Comparison of ENCODE assay signal across 1 cellular context in the genomic region with DNA sequence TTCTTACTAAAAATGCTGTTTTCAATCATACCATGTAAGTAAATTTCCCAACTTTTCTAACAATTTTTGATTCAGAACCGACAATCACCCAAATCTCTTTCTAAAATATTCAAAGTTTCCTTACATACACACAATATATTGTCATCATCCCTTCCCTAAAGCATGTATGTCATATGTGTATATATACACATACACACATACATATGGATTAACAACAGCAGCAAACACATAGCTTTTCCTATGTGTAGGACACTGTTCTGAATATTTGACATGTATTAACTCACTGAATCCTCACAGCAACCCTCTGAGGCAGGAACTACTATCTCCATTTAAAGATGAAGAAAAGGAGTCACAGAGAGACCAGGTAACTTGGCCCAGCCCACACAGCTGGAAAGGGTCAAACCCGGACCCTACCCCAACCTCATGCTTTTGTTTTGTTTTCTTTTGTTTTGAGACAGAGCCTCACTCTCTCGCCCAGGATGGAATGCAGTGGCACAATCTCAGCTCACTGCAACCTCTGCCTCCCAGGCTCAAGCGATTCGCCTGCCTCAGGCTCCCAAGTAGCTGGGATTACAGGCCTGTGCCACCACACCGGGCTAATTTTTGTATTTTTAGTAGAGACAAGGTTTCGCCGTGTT.
TF ChIP-seq lines count a peak whose summit lies in the region.

No MANE protein-coding gene starts in this region.

TF ChIP-seq in H1, 55 proteins besides CTCF, POLR2A, EP300 and RAD21:
- TF ChIP-seq, protein P1, sequence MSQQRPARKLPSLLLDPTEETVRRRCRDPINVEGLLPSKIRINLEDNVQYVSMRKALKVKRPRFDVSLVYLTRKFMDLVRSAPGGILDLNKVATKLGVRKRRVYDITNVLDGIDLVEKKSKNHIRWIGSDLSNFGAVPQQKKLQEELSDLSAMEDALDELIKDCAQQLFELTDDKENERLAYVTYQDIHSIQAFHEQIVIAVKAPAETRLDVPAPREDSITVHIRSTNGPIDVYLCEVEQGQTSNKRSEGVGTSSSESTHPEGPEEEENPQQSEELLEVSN (IDR thresholded peaks at IDR 0.05), result 0 out of 2 replicates have a peak, but pooled peaks have one; percentile 8
- TF ChIP-seq, protein P2, sequence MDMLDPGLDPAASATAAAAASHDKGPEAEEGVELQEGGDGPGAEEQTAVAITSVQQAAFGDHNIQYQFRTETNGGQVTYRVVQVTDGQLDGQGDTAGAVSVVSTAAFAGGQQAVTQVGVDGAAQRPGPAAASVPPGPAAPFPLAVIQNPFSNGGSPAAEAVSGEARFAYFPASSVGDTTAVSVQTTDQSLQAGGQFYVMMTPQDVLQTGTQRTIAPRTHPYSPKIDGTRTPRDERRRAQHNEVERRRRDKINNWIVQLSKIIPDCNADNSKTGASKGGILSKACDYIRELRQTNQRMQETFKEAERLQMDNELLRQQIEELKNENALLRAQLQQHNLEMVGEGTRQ (IDR thresholded peaks at IDR 0.05; ENCODE audit: low read length), result no peak
- TF ChIP-seq TAF7 (optimal IDR thresholded peaks at IDR 0.05; ENCODE audit: borderline replicate concordance, low read depth, low read length) (no peak), TAF1 (IDR thresholded peaks at IDR 0.05; ENCODE audit: low read depth, low read length) (no peak), POU5F1 (IDR thresholded peaks at IDR 0.05; ENCODE audit: low read depth, low read length) (no peak), RXRA (IDR thresholded peaks at IDR 0.05; ENCODE audit: insufficient read depth, low read depth, low read length) (no peak), HDAC6 (IDR thresholded peaks at IDR 0.05; ENCODE audit: low read depth, low read length) (no peak), TEAD4 (IDR thresholded peaks at IDR 0.05; ENCODE audit: low read depth, low read length) (0 out of 2 replicates have a peak, but pooled peaks have one; percentile 1), PHF8 (conservative IDR thresholded peaks at IDR 0.05; ENCODE audit: low read depth, low read length) (no peak), SUZ12 (IDR thresholded peaks at IDR 0.05; ENCODE audit: low read length) (no peak), SP4 (IDR thresholded peaks at IDR 0.05; ENCODE audit: low read length) (no peak), RBBP5 (IDR thresholded peaks at IDR 0.05; ENCODE audit: borderline replicate concordance, low read depth, low read length) (no peak), CREB1 (IDR thresholded peaks at IDR 0.05) (no peak), RNF2 (IDR thresholded peaks at IDR 0.05; ENCODE audit: borderline replicate concordance, low read depth, low read length, missing control alignments, poor library complexity, severe bottlenecking) (no peak)
- TF ChIP-seq, protein P3, sequence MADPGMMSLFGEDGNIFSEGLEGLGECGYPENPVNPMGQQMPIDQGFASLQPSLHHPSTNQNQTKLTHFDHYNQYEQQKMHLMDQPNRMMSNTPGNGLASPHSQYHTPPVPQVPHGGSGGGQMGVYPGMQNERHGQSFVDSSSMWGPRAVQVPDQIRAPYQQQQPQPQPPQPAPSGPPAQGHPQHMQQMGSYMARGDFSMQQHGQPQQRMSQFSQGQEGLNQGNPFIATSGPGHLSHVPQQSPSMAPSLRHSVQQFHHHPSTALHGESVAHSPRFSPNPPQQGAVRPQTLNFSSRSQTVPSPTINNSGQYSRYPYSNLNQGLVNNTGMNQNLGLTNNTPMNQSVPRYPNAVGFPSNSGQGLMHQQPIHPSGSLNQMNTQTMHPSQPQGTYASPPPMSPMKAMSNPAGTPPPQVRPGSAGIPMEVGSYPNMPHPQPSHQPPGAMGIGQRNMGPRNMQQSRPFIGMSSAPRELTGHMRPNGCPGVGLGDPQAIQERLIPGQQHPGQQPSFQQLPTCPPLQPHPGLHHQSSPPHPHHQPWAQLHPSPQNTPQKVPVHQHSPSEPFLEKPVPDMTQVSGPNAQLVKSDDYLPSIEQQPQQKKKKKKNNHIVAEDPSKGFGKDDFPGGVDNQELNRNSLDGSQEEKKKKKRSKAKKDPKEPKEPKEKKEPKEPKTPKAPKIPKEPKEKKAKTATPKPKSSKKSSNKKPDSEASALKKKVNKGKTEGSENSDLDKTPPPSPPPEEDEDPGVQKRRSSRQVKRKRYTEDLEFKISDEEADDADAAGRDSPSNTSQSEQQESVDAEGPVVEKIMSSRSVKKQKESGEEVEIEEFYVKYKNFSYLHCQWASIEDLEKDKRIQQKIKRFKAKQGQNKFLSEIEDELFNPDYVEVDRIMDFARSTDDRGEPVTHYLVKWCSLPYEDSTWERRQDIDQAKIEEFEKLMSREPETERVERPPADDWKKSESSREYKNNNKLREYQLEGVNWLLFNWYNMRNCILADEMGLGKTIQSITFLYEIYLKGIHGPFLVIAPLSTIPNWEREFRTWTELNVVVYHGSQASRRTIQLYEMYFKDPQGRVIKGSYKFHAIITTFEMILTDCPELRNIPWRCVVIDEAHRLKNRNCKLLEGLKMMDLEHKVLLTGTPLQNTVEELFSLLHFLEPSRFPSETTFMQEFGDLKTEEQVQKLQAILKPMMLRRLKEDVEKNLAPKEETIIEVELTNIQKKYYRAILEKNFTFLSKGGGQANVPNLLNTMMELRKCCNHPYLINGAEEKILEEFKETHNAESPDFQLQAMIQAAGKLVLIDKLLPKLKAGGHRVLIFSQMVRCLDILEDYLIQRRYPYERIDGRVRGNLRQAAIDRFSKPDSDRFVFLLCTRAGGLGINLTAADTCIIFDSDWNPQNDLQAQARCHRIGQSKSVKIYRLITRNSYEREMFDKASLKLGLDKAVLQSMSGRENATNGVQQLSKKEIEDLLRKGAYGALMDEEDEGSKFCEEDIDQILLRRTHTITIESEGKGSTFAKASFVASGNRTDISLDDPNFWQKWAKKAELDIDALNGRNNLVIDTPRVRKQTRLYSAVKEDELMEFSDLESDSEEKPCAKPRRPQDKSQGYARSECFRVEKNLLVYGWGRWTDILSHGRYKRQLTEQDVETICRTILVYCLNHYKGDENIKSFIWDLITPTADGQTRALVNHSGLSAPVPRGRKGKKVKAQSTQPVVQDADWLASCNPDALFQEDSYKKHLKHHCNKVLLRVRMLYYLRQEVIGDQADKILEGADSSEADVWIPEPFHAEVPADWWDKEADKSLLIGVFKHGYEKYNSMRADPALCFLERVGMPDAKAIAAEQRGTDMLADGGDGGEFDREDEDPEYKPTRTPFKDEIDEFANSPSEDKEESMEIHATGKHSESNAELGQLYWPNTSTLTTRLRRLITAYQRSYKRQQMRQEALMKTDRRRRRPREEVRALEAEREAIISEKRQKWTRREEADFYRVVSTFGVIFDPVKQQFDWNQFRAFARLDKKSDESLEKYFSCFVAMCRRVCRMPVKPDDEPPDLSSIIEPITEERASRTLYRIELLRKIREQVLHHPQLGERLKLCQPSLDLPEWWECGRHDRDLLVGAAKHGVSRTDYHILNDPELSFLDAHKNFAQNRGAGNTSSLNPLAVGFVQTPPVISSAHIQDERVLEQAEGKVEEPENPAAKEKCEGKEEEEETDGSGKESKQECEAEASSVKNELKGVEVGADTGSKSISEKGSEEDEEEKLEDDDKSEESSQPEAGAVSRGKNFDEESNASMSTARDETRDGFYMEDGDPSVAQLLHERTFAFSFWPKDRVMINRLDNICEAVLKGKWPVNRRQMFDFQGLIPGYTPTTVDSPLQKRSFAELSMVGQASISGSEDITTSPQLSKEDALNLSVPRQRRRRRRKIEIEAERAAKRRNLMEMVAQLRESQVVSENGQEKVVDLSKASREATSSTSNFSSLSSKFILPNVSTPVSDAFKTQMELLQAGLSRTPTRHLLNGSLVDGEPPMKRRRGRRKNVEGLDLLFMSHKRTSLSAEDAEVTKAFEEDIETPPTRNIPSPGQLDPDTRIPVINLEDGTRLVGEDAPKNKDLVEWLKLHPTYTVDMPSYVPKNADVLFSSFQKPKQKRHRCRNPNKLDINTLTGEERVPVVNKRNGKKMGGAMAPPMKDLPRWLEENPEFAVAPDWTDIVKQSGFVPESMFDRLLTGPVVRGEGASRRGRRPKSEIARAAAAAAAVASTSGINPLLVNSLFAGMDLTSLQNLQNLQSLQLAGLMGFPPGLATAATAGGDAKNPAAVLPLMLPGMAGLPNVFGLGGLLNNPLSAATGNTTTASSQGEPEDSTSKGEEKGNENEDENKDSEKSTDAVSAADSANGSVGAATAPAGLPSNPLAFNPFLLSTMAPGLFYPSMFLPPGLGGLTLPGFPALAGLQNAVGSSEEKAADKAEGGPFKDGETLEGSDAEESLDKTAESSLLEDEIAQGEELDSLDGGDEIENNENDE (IDR thresholded peaks at IDR 0.05; ENCODE audit: insufficient replicate concordance, low read length), result no peak
- TF ChIP-seq, protein P4, sequence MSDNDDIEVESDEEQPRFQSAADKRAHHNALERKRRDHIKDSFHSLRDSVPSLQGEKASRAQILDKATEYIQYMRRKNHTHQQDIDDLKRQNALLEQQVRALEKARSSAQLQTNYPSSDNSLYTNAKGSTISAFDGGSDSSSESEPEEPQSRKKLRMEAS (IDR thresholded peaks at IDR 0.05), result peak; percentile 39; the same call in 1 of the 2 replicates
